ENCODE assay signal across 8 cellular contexts in the genomic region with DNA sequence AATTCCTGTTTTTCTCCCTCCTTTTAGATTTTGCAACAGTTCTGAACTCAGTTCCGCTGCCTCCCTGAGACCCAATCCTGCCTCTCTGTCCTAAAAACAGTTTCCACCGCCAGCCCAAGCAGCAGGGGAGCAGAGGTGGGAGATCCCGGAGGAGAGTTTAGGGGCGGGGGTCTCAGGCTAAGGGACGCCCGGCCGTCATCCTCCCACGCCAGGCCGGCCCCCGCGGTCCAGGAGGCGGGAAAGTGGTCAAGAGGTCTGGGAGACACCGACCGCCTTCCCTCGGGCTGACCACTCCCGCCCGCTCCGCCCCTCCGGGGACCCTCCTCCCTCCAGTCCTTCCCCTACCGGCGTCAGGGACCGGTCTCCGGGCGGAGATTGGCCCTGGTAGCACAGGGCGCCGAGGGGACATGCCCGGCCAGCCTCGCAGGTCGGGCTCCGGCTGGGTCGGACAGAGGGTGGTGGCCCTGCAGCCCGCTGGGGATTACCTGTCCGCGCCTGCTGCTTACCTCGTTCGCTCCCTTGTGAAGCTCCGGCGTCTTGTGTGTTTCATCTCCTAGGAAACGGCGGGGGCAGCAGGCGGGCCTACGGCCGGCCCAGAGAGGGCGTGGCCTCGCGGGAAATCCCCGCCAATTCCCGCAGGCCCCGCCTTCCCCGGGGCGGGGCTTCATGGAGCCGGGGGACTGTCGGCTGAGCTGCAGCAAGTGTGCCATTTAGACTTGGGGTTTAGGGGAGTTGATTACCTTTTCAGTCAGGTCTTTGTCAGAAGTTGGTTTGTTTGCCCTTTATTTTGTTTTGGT. TPM values are rescaled to one million over a fixed set of nuclear protein-coding genes. Genes with fewer than 3 reads are reported as not detected.
DNase-seq lines count a peak whose midpoint lies in the region; ATAC-seq, FAIRE-seq and TF ChIP-seq lines count a peak whose summit lies in the region.

A gene with protein sequence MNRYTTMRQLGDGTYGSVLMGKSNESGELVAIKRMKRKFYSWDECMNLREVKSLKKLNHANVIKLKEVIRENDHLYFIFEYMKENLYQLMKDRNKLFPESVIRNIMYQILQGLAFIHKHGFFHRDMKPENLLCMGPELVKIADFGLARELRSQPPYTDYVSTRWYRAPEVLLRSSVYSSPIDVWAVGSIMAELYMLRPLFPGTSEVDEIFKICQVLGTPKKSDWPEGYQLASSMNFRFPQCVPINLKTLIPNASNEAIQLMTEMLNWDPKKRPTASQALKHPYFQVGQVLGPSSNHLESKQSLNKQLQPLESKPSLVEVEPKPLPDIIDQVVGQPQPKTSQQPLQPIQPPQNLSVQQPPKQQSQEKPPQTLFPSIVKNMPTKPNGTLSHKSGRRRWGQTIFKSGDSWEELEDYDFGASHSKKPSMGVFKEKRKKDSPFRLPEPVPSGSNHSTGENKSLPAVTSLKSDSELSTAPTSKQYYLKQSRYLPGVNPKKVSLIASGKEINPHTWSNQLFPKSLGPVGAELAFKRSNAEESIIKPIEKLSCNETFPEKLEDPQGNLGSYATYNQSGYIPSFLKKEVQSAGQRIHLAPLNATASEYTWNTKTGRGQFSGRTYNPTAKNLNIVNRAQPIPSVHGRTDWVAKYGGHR (minus strand): TSS at position 543 of the 797 bp plus-strand sequence. CDS start 7,891 bp downstream, outside the sequence.

- intact Hi-C loops in activated T-helper 1 cell treated with anti-CD3 and anti-CD28 coated beads, Interleukin-12 subunit alpha, Interleukin-12 subunit beta, Interleukin-2, Interleukin-4 antibody, amounts not matched to agents 30 ng/mL and 10 ng/mL and 1 ng/mL, durations not matched to agents 14 hours and 24 hours and 36 hours (cut with micrococcal nuclease) = loop anchor here (1.0 to 5.0 kb wide), 15 partner anchors 91 to 1403 kb away; a partner anchor contains a TSS
- intact Hi-C loops in natural killer cell (cut with micrococcal nuclease) = loop anchor here (2.0 kb wide), 1 partner anchor 255 kb away; a partner anchor contains a TSS

- ATAC-seq in GM21737 (IDR thresholded peaks at IDR 0.05; ENCODE audit: unreplicated experiment) (peak; percentile 79), natural killer cell (peak; percentile 96 to 98 (median 97))
- ATAC-seq in stimulated activated naive B cell treated with anti-CD40 and anti-IgM and Interleukin-4, amounts not matched to agents 10 μg/mL and 1 μg/mL and 100 μg/mL, for 72 hours (replicated peaks) = peak; percentile 75 to 85

- peak within 1 kb of the TSS; percentile 58 for H3K4me3 ChIP-seq in fibroblast of mammary gland (ENCODE audit: control insufficient read depth, low read depth, low read length)

- peaks cover 32% of the 10 kb centered on the region for H3K27me3 Mint-ChIP-seq in activated T-helper 1 cell treated with anti-CD3 and anti-CD28 coated beads, Interleukin-12 subunit alpha, Interleukin-12 subunit beta, Interleukin-2, Interleukin-4 antibody, amounts not matched to agents 30 ng/mL and 10 ng/mL and 1 ng/mL, durations not matched to agents 14 hours and 24 hours and 36 hours (ENCODE audit: insufficient read depth)
- peaks cover 53 to 77% of the 10 kb centered on the region in 2 donors for H3K27me3 Mint-ChIP-seq in natural killer cell (ENCODE audit: low read depth in 2 of 2)
- H3K27me3 Mint-ChIP-seq in stimulated activated naive B cell treated with anti-CD40 and anti-IgM and Interleukin-4, amounts not matched to agents 10 μg/mL and 1 μg/mL and 100 μg/mL, for 72 hours = peaks cover 40 to 55% of the 10 kb centered on the region in 2 donors

- DNase-seq in DMS79 (lab: John Stamatoyannopoulos, UW) (peak; percentile 59), KBM-7 (peak; percentile 95), RCC 7860 (ENCODE audit: low spot score) (peak; percentile 75), fibroblast of mammary gland (ENCODE audit: low read depth) (peak; percentile 56), natural killer cell (peak; percentile 83)
- peak; percentile 88 for DNase-seq in activated T-helper 1 cell treated with anti-CD3 and anti-CD28 coated beads, Interleukin-12 subunit alpha, Interleukin-12 subunit beta, Interleukin-2, Interleukin-4 antibody, amounts not matched to agents 30 ng/mL and 10 ng/mL and 1 ng/mL, durations not matched to agents 14 hours and 24 hours and 36 hours (ENCODE audit: low spot score)
- DNase-seq in stimulated activated naive B cell treated with anti-CD40 and anti-IgM and Interleukin-4, amounts not matched to agents 10 μg/mL and 1 μg/mL and 100 μg/mL, for 72 hours = peak; percentile 92

- H3K4me3 Mint-ChIP-seq in activated T-helper 1 cell treated with anti-CD3 and anti-CD28 coated beads, Interleukin-12 subunit alpha, Interleukin-12 subunit beta, Interleukin-2, Interleukin-4 antibody, amounts not matched to agents 30 ng/mL and 10 ng/mL and 1 ng/mL, durations not matched to agents 14 hours and 24 hours and 36 hours = peak within 1 kb of the TSS; percentile 85
- peak within 1 kb of the TSS; percentile 82 for H3K4me3 Mint-ChIP-seq in natural killer cell
- H3K4me3 Mint-ChIP-seq in stimulated activated naive B cell treated with anti-CD40 and anti-IgM and Interleukin-4, amounts not matched to agents 10 μg/mL and 1 μg/mL and 100 μg/mL, for 72 hours = peak within 1 kb of the TSS; percentile 83 to 85

- no peak for TF ChIP-seq CTCF in fibroblast of mammary gland (conservative IDR thresholded peaks at IDR 0.05; ENCODE audit: control insufficient read depth, insufficient read depth, low read depth, low read length)
- no peak for TF ChIP-seq CTCF in natural killer cell (IDR thresholded peaks at IDR 0.05)

- peaks cover 23% of the 10 kb centered on the region for H3K4me1 Mint-ChIP-seq in activated T-helper 1 cell treated with anti-CD3 and anti-CD28 coated beads, Interleukin-12 subunit alpha, Interleukin-12 subunit beta, Interleukin-2, Interleukin-4 antibody, amounts not matched to agents 30 ng/mL and 10 ng/mL and 1 ng/mL, durations not matched to agents 14 hours and 24 hours and 36 hours (ENCODE audit: low read depth)
- H3K4me1 Mint-ChIP-seq in natural killer cell = peaks cover 22 to 23% of the 10 kb centered on the region in 2 donors
- peaks cover 9 to 27% of the 10 kb centered on the region in 2 donors for H3K4me1 Mint-ChIP-seq in stimulated activated naive B cell treated with anti-CD40 and anti-IgM and Interleukin-4, amounts not matched to agents 10 μg/mL and 1 μg/mL and 100 μg/mL, for 72 hours

- peak; percentile 52 for FAIRE-seq in RCC 7860 (lab: Jason Lieb, UNC)

- peak within 1 kb of the TSS; percentile 99 for H3K27ac Mint-ChIP-seq in activated T-helper 1 cell treated with anti-CD3 and anti-CD28 coated beads, Interleukin-12 subunit alpha, Interleukin-12 subunit beta, Interleukin-2, Interleukin-4 antibody, amounts not matched to agents 30 ng/mL and 10 ng/mL and 1 ng/mL, durations not matched to agents 14 hours and 24 hours and 36 hours
- peak within 1 kb of the TSS; percentile 60 to 86 for H3K27ac Mint-ChIP-seq in natural killer cell
- H3K27ac Mint-ChIP-seq in stimulated activated naive B cell treated with anti-CD40 and anti-IgM and Interleukin-4, amounts not matched to agents 10 μg/mL and 1 μg/mL and 100 μg/mL, for 72 hours = peak within 1 kb of the TSS; percentile 96

- H3K36me3 Mint-ChIP-seq in activated T-helper 1 cell treated with anti-CD3 and anti-CD28 coated beads, Interleukin-12 subunit alpha, Interleukin-12 subunit beta, Interleukin-2, Interleukin-4 antibody, amounts not matched to agents 30 ng/mL and 10 ng/mL and 1 ng/mL, durations not matched to agents 14 hours and 24 hours and 36 hours (ENCODE audit: low read depth) = peaks cover 5% of the 10 kb centered on the region
- H3K36me3 Mint-ChIP-seq in natural killer cell = peaks cover 6% of the 10 kb centered on the region
- peaks cover 4 to 6% of the 10 kb centered on the region in 2 donors for H3K36me3 Mint-ChIP-seq in stimulated activated naive B cell treated with anti-CD40 and anti-IgM and Interleukin-4, amounts not matched to agents 10 μg/mL and 1 μg/mL and 100 μg/mL, for 72 hours

- in situ Hi-C loops in KBM-7 (cut with MboI; ENCODE audit: low pct_unique_long_range_greater_than_20kb, low sequenced_read_pairs) = no loop called here

- no peaks in the 10 kb centered on the region for H3K9me3 Mint-ChIP-seq in activated T-helper 1 cell treated with anti-CD3 and anti-CD28 coated beads, Interleukin-12 subunit alpha, Interleukin-12 subunit beta, Interleukin-2, Interleukin-4 antibody, amounts not matched to agents 30 ng/mL and 10 ng/mL and 1 ng/mL, durations not matched to agents 14 hours and 24 hours and 36 hours
- H3K9me3 Mint-ChIP-seq in natural killer cell = no peaks in the 10 kb centered on the region
- peaks cover 3 to 6% of the 10 kb centered on the region in 2 donors for H3K9me3 Mint-ChIP-seq in stimulated activated naive B cell treated with anti-CD40 and anti-IgM and Interleukin-4, amounts not matched to agents 10 μg/mL and 1 μg/mL and 100 μg/mL, for 72 hours

RNA-seq across cellular contexts. Expression of the gene that starts here (rescaled TPM):
- total RNA-seq in activated T-helper 1 cell treated with anti-CD3 and anti-CD28 coated beads, Interleukin-12 subunit alpha, Interleukin-12 subunit beta, Interleukin-2, Interleukin-4 antibody, amounts not matched to agents 30 ng/mL and 10 ng/mL and 1 ng/mL, durations not matched to agents 14 hours and 24 hours and 36 hours = 0.67 and 0.73 TPM in 2 replicates
- total RNA-seq in natural killer cell = under 1 TPM; 0.41 to 0.66 (median 0.65) TPM

Comparison
In these comparisons a context has a peak if more than half of its experiments do, and no peak if none do; other contexts are left out.
1. Peak in every context shown above with its lines: DNase-seq, ATAC-seq and H3K4me3 ChIP-seq.
2. Peak in DNase-seq in activated T-helper 1 cell treated with anti-CD3 and anti-CD28 coated beads, Interleukin-12 subunit alpha, Interleukin-12 subunit beta, Interleukin-2, Interleukin-4 antibody, amounts not matched to agents 30 ng/mL and 10 ng/mL and 1 ng/mL, durations not matched to agents 14 hours and 24 hours and 36 hours; RNA of the gene not detected or under 1 TPM.
3. Peak in DNase-seq and ATAC-seq in natural killer cell; RNA of the gene not detected or under 1 TPM.